ENCODE assay signal across 15 cellular contexts in the genomic region with DNA sequence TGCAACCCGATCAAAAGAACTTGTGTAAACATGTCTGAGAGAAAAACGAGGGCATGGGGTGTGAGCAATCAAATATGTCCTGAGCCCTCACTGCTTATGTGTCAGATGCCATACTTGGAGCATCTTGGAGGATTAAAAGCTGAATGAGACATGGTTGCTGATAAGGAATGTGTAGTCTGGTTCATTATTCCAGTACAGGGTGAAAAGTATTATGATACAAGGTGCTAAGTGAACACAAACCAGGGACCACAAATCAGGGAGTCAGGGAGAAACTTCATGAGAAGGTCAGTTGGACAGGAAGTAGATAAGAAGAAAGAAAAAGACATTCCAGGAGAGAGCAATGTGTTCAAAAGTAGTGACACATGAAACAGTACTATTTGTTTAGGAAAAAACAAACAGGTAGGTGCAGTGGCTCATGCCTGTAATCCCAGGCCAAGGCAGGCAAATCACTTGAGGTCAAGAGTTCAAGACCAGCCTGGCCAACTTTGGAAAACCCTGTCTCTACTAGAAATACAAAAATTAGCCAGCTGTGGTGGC. TPM values are rescaled to one million over a fixed set of nuclear protein-coding genes. Genes with fewer than 3 reads are reported as not detected.
A peak's percentile ranks its signal among the peaks of the same experiment; 100 is the strongest.
DNase-seq lines count a peak whose midpoint lies in the region; ATAC-seq, FAIRE-seq and TF ChIP-seq lines count a peak whose summit lies in the region.
"Had no signal": no experiment of that assay in that cellular context is flagged by ENCODE, and none has a peak within 500 bp of the region (broad histone marks: within the 10 kb centered on the region; RNA-seq: fewer than 3 reads in every experiment).

No MANE protein-coding gene starts in this region.

- dilution Hi-C loops in keratinocyte (cut with MboI; ENCODE audit: extremely low pct_ligation_motif_present, low sequenced_read_pairs) = no loop called here

- peak overlapping the region; percentile 84 for H3K4me2 ChIP-seq in keratinocyte (ENCODE audit: control insufficient read depth, extremely low read depth, insufficient read depth, low read depth, low read length)

- TF ChIP-seq CTCF in brain microvascular endothelial cell (IDR thresholded peaks at IDR 0.05; ENCODE audit: low read depth, low read length, missing control alignments) (no peak), keratinocyte (optimal IDR thresholded peaks at IDR 0.05 in 1 of 3, IDR thresholded peaks at IDR 0.05 in 1 of 3, conservative IDR thresholded peaks at IDR 0.05 in 1 of 3; ENCODE audit: extremely low read depth in 1 of 3, insufficient read depth in 2 of 3, low read length in 3 of 3) (no peak), pancreas (IDR thresholded peaks at IDR 0.05) (no peak)

- no peak for ATAC-seq in pancreas

- in situ Hi-C loops in brain microvascular endothelial cell (cut with HindIII; ENCODE audit: low pct_ligation_motif_present, low sequenced_read_pairs) = no loop called here

- H3K9me3 ChIP-seq in keratinocyte (ENCODE audit: control insufficient read depth, low read depth, low read length) (no peaks in the 10 kb centered on the region), pancreas (no peaks in the 10 kb centered on the region)
- H3K9me3 ChIP-seq: tibial artery had no signal

- H3K79me2 ChIP-seq in ACC112 (ENCODE audit: control insufficient read depth, insufficient read depth, low read length, unreplicated experiment) (peaks cover 21% of the 10 kb centered on the region), keratinocyte (ENCODE audit: control insufficient read depth, insufficient read depth, low read length) (peaks cover 26% of the 10 kb centered on the region)

- peak; percentile 38 for DNase-seq in HT-29 (ENCODE audit: low spot score)
- peak; percentile 47 for DNase-seq in brain microvascular endothelial cell
- no peak for DNase-seq in keratinocyte (ENCODE audit: low read depth, low spot score)
- no peak for DNase-seq in pancreas
- DNase-seq in NOMO-1 treated with dmso at 0.1 percent for 144 hours (lab: John Stamatoyannopoulos, UW; ENCODE audit: unreplicated experiment) = no peak
- no peak for DNase-seq in COR-L47 (lab: John Stamatoyannopoulos, UW)
- DNase-seq in NCI-H748 treated with DMSO at 0.1 percent for 48 hours (lab: John Stamatoyannopoulos, UW) = no peak
- DNase-seq: activated CD8-positive, alpha-beta memory T cell treated with anti-CD3 and anti-CD28 coated beads for 24 hours; activated effector memory CD4-positive, alpha-beta T cell treated with anti-CD3 and anti-CD28 coated beads, Interleukin-2, amount 50 U/mL, for 16 hours; NCI-H1694; occipital lobe; SIG-M5; tibial artery had no signal

- no peaks in the 10 kb centered on the region for H3K9me1 ChIP-seq in keratinocyte (ENCODE audit: control insufficient read depth, extremely low read depth, insufficient read depth, low read length)

- intact Hi-C loops in pancreas (cut with DNase I) = no loop called here

- H2AFZ ChIP-seq in ACC112 (ENCODE audit: low read length, unreplicated experiment) = peak overlapping the region; percentile 67
- H2AFZ ChIP-seq in keratinocyte (ENCODE audit: control insufficient read depth, low read length) = peak overlapping the region; percentile 63

- H3K4me1 ChIP-seq in ACC112 (ENCODE audit: control insufficient read depth, insufficient read depth, low read length, unreplicated experiment) (peaks cover 26% of the 10 kb centered on the region), keratinocyte (ENCODE audit: control insufficient read depth, extremely low read depth, insufficient read depth, low read length) (peaks cover 26% of the 10 kb centered on the region), pancreas (peaks cover 0 to 15% (median 0%) of the 10 kb centered on the region in 3 donors)

- no peaks in the 10 kb centered on the region for H3K27me3 ChIP-seq in ACC112 (ENCODE audit: insufficient read depth, low read length)
- no peaks in the 10 kb centered on the region for H3K27me3 ChIP-seq in brain microvascular endothelial cell (replicated peaks)
- H3K27me3 ChIP-seq in keratinocyte (ENCODE audit: control insufficient read depth, extremely low read depth, insufficient read depth, low read length) = no peaks in the 10 kb centered on the region
- H3K27me3 ChIP-seq in pancreas = no peaks in the 10 kb centered on the region
- H3K27me3 ChIP-seq: tibial artery had no signal

- 44 to 46% methylated on average over 2 of the region's 2 CpGs for WGBS in pancreas, 2 donors

- peak overlapping the region; percentile 47 for H3K9ac ChIP-seq in keratinocyte (ENCODE audit: control insufficient read depth, extremely low read depth, insufficient read depth, low read length)

- no peak overlapping the region for H3K4me3 ChIP-seq in ACC112 (ENCODE audit: low read depth, low read length)
- H3K4me3 ChIP-seq in brain microvascular endothelial cell (ENCODE audit: low read depth, low read length) = no peak overlapping the region
- H3K4me3 ChIP-seq in keratinocyte (ENCODE audit: control insufficient read depth in 2 of 3, extremely low read depth in 1 of 3, insufficient read depth in 2 of 3, low read depth in 1 of 3, low read length in 3 of 3) = peak overlapping the region in 2 of 3 experiments; percentile 44 to 54
- H3K4me3 ChIP-seq in pancreas = no peak overlapping the region
- H3K4me3 ChIP-seq: tibial artery had no signal

- FAIRE-seq in keratinocyte (lab: Jason Lieb, UNC) (peak; percentile 92), pancreas (lab: Jason Lieb, UNC) (no peak)

- H3K36me3 ChIP-seq in ACC112 (ENCODE audit: insufficient read depth, low read length) (no peaks in the 10 kb centered on the region), brain microvascular endothelial cell (replicated peaks) (no peaks in the 10 kb centered on the region), keratinocyte (ENCODE audit: control insufficient read depth in 2 of 2, extremely low read depth in 1 of 2, insufficient read depth in 2 of 2, low read length in 2 of 2) (peaks cover 0 to 3% of the 10 kb centered on the region in 2 experiments), pancreas (no peaks in the 10 kb centered on the region)

- H3K27ac ChIP-seq in ACC112 (ENCODE audit: low read depth, low read length) = peak overlapping the region; percentile 58
- H3K27ac ChIP-seq in brain microvascular endothelial cell = peak overlapping the region; percentile 59
- peak overlapping the region; percentile 87 for H3K27ac ChIP-seq in keratinocyte (ENCODE audit: control insufficient read depth, insufficient read depth, low read length)
- peak overlapping the region in 2 of 4 donors; percentile 22 to 91 for H3K27ac ChIP-seq in pancreas
- H3K27ac ChIP-seq: tibial artery had no signal

- no peaks in the 10 kb centered on the region for H4K20me1 ChIP-seq in keratinocyte (ENCODE audit: control insufficient read depth, extremely low read depth, insufficient read depth, low read length)

RNA-seq across cellular contexts. Expression of a gene that starts 2.0 kb away (rescaled TPM):
- 8.3 and 10.4 TPM in 2 replicates for total RNA-seq in HT-29 (2014; rRNA removed; shearing (Covaris generic))
- 19.4 to 26.9 TPM (median 23.5 TPM) in 3 replicates for polyA plus RNA-seq in keratinocyte
- 6.5 TPM for polyA plus RNA-seq in keratinocyte (2011; ENCODE audit: low read depth)
- 16.6 and 25.8 TPM in 2 replicates for polyA plus RNA-seq in keratinocyte (2011; cell fraction: cytosol; rRNA removed)
- 30.9 and 43.5 TPM in 2 replicates for polyA plus RNA-seq in keratinocyte (2011; cell fraction: nucleus; rRNA removed)
- polyA plus RNA-seq in keratinocyte (2012; ENCODE audit: low replicate concordance) = 11.2 and 20.3 TPM in 2 replicates
- polyA minus RNA-seq in keratinocyte = 13.4 to 34.2 TPM (median 14.0 TPM) in 3 replicates
- polyA minus RNA-seq in keratinocyte (2011; cell fraction: cytosol; rRNA and poly(A)+ RNA removed) = 22.8 TPM
- polyA minus RNA-seq in keratinocyte (2011; cell fraction: nucleus; rRNA and poly(A)+ RNA removed) = 15.1 and 31.3 TPM in 2 replicates
- total RNA-seq in pancreas = 10 to 100 TPM in 1 of 6 donors, 1 to 10 TPM in 5; 5.3 to 14.4 (median 7.7) TPM
- 10 to 100 TPM in 1 of 2 donors, 1 to 10 TPM in 1; 7.9 to 12.9 TPM for polyA plus RNA-seq in pancreas

RNA-seq across cellular contexts. Expression of a gene that starts 40.9 kb away (rescaled TPM):
- total RNA-seq in HT-29 (2014; rRNA removed; shearing (Covaris generic)) = 0.10 and 0.38 TPM in 2 replicates
- polyA plus RNA-seq in keratinocyte = 0.49 to 0.58 TPM (median 0.55 TPM) in 3 replicates
- 0.39 TPM for polyA plus RNA-seq in keratinocyte (2011; ENCODE audit: low read depth)
- 0.29 and 0.36 TPM in 2 replicates for polyA plus RNA-seq in keratinocyte (2011; cell fraction: cytosol; rRNA removed)
- 0.33 and 0.39 TPM in 2 replicates for polyA plus RNA-seq in keratinocyte (2011; cell fraction: nucleus; rRNA removed)
- 0.14 and 0.34 TPM in 2 replicates for polyA plus RNA-seq in keratinocyte (2012; ENCODE audit: low replicate concordance)
- polyA minus RNA-seq in keratinocyte = 0.26 to 0.33 TPM (median 0.29 TPM) in 3 replicates
- 0.58 TPM for polyA minus RNA-seq in keratinocyte (2011; cell fraction: cytosol; rRNA and poly(A)+ RNA removed)
- 0.11 and 0.16 TPM in 2 replicates for polyA minus RNA-seq in keratinocyte (2011; cell fraction: nucleus; rRNA and poly(A)+ RNA removed)
- 1 to 10 TPM in 1 of 6 donors, under 1 TPM in 5; 0.05 to 1.5 (median 0.17) TPM for total RNA-seq in pancreas
- under 1 TPM; 0.19 to 0.23 TPM for polyA plus RNA-seq in pancreas
- polyA plus RNA-seq: AG04450 had no signal

Comparison
In these comparisons a context has a peak if more than half of its experiments do, and no peak if none do; other contexts are left out.
1. H3K4me3 ChIP-seq: peak in keratinocyte (2 of 3); none in ACC112 (single experiment), brain microvascular endothelial cell (single experiment) and pancreas (0 of 4).
2. DNase-seq: peak in HT-29 (single experiment) and brain microvascular endothelial cell (single experiment); none in keratinocyte (single experiment), pancreas (0 of 6), NOMO-1 treated with dmso at 0.1 percent for 144 hours (single experiment), COR-L47 (single experiment) and NCI-H748 treated with DMSO at 0.1 percent for 48 hours (single experiment).